ENCODE assay signal across 1 cellular context in the genomic region with DNA sequence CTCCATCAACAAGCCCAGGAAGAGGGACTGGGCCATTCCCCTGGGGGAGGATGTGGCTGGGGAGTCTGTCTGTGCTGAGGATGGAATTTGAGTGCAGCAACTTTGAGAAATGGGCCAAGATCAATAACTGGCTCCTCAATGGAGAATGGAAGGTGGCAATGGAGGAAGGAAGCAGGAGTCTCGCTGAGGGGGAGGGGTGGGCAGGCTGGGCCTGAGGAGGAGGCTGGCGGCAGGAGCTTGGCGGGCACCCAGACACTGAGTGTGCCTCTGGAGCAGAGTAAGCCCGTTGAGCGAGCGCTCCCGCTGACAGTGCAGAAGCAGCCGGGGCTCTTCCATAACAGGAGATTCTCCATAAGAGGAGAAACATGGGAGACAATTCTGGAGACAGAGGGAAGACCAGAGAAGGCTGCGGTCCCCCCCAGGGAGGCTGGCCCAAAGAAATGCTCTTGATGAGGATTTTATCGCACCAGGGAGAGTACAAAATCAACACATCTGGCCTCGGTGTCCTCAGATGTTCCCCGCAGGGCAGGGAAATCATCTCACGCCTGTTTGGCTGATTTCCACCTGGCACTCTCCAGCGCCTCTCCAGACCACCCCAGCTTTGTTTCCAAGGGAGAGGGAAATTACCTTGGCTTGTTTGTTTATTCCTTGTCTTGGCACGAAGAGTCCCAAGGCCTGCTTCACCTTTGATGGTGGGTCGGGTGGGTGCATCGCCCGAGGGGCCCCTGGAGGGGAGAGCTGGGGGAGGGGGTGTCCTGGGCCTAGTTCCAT.
A peak's percentile ranks its signal among the peaks of the same experiment; 100 is the strongest.
TF ChIP-seq lines count a peak whose summit lies in the region.

No MANE protein-coding gene starts in this region.

TF ChIP-seq in HEK293, 187 proteins besides CTCF, POLR2A, EP300 and RAD21 (continued from another document):
- TF ChIP-seq ZNF776 (tag by site-specific recombination; IDR thresholded peaks at IDR 0.05; ENCODE audit: borderline replicate concordance) (no peak), PRDM10 (tag by site-specific recombination; IDR thresholded peaks at IDR 0.05) (peak; percentile 96), ZNF521 (tag by site-specific recombination; IDR thresholded peaks at IDR 0.05) (no peak), ZBTB26 (tag by site-specific recombination; optimal IDR thresholded peaks at IDR 0.05) (peak; percentile 17), ZNF292 (tag by site-specific recombination; IDR thresholded peaks at IDR 0.05; ENCODE audit: borderline replicate concordance, low read depth) (no peak), OSR2 (tag by site-specific recombination; IDR thresholded peaks at IDR 0.05) (peak; percentile 79), ZNF670 (tag by site-specific recombination; IDR thresholded peaks at IDR 0.05; ENCODE audit: low read depth) (no peak), YY2 (tag by site-specific recombination; IDR thresholded peaks at IDR 0.05) (peak; percentile 75), ZNF23 (tag by site-specific recombination; IDR thresholded peaks at IDR 0.05; ENCODE audit: borderline replicate concordance) (no peak; the same call in 1 of the 2 replicates), ZNF692 (tag by site-specific recombination; IDR thresholded peaks at IDR 0.05) (peak; percentile 24; the same call in 1 of the 2 replicates), EGR2 (tag by site-specific recombination; IDR thresholded peaks at IDR 0.05; ENCODE audit: low read depth) (peak; percentile 19; the same call in 1 of the 2 replicates), ZNF132 (tag by site-specific recombination; IDR thresholded peaks at IDR 0.05; ENCODE audit: borderline replicate concordance) (no peak), WT1 (tag by site-specific recombination; IDR thresholded peaks at IDR 0.05) (no peak), KLF10 (tag by site-specific recombination; IDR thresholded peaks at IDR 0.05) (no peak), ZNF837 (tag by site-specific recombination; IDR thresholded peaks at IDR 0.05) (no peak), ZNF404 (tag by site-specific recombination; IDR thresholded peaks at IDR 0.05) (no peak), ZNF830 (tag by site-specific recombination; IDR thresholded peaks at IDR 0.05; ENCODE audit: low read depth) (no peak), ZBTB8A (tag by site-specific recombination; IDR thresholded peaks at IDR 0.05) (peak; percentile 80), ZSCAN16 (tag by site-specific recombination; IDR thresholded peaks at IDR 0.05) (no peak), GLI4 (tag by site-specific recombination; IDR thresholded peaks at IDR 0.05) (no peak), GLIS1 (tag by site-specific recombination; IDR thresholded peaks at IDR 0.05) (peak; percentile 98), FEZF1 (tag by site-specific recombination; IDR thresholded peaks at IDR 0.05) (peak; percentile 32; the same call in 1 of the 2 replicates), IKZF3 (tag by site-specific recombination; IDR thresholded peaks at IDR 0.05) (peak; percentile 39; the same call in 1 of the 2 replicates), SP2 (tag by site-specific recombination; IDR thresholded peaks at IDR 0.05) (no peak), ZNF324 (tag by site-specific recombination; IDR thresholded peaks at IDR 0.05) (no peak), ZNF529 (tag by site-specific recombination; IDR thresholded peaks at IDR 0.05; ENCODE audit: insufficient replicate concordance) (no peak), SCRT2 (tag by site-specific recombination; IDR thresholded peaks at IDR 0.05) (no peak), ZNF366 (tag by site-specific recombination; conservative IDR thresholded peaks at IDR 0.05) (no peak), ZNF560 (tag by site-specific recombination; IDR thresholded peaks at IDR 0.05; ENCODE audit: borderline replicate concordance) (no peak), ZNF184 (tag by site-specific recombination; IDR thresholded peaks at IDR 0.05) (no peak), ZIC2 (tag by site-specific recombination; IDR thresholded peaks at IDR 0.05) (peak; percentile 90), ZEB2 (tag by site-specific recombination; IDR thresholded peaks at IDR 0.05) (peak; percentile 25), ZNF24 (tag by site-specific recombination; IDR thresholded peaks at IDR 0.05) (no peak), HOXA7 (CRISPR knock-in tag; IDR thresholded peaks at IDR 0.05; ENCODE audit: borderline replicate concordance) (no peak), ZFHX2 (tag by site-specific recombination; conservative IDR thresholded peaks at IDR 0.05) (peak; percentile 24; the same call in 1 of the 2 replicates), YY1 (tag by site-specific recombination; IDR thresholded peaks at IDR 0.05) (no peak), OVOL3 (tag by site-specific recombination; IDR thresholded peaks at IDR 0.05) (no peak)
- TF ChIP-seq, protein P1, sequence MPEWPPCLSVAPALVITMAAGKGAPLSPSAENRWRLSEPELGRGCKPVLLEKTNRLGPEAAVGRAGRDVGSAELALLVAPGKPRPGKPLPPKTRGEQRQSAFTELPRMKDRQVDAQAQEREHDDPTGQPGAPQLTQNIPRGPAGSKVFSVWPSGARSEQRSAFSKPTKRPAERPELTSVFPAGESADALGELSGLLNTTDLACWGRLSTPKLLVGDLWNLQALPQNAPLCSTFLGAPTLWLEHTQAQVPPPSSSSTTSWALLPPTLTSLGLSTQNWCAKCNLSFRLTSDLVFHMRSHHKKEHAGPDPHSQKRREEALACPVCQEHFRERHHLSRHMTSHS (tag by site-specific recombination; IDR thresholded peaks at IDR 0.05) = no peak
- TF ChIP-seq, protein P2, sequence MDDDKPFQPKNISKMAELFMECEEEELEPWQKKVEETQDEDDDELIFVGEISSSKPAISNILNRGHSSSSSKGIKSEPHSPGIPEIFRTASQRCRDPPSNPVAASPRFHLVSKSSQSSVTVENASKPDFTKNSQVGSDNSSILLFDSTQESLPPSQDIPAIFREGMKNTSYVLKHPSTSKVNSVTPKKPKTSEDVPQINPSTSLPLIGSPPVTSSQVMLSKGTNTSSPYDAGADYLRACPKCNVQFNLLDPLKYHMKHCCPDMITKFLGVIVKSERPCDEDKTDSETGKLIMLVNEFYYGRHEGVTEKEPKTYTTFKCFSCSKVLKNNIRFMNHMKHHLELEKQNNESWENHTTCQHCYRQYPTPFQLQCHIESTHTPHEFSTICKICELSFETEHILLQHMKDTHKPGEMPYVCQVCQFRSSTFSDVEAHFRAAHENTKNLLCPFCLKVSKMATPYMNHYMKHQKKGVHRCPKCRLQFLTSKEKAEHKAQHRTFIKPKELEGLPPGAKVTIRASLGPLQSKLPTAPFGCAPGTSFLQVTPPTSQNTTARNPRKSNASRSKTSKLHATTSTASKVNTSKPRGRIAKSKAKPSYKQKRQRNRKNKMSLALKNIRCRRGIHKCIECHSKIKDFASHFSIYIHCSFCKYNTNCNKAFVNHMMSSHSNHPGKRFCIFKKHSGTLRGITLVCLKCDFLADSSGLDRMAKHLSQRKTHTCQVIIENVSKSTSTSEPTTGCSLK (tag by site-specific recombination; IDR thresholded peaks at IDR 0.05) = no peak
- TF ChIP-seq, protein P3, sequence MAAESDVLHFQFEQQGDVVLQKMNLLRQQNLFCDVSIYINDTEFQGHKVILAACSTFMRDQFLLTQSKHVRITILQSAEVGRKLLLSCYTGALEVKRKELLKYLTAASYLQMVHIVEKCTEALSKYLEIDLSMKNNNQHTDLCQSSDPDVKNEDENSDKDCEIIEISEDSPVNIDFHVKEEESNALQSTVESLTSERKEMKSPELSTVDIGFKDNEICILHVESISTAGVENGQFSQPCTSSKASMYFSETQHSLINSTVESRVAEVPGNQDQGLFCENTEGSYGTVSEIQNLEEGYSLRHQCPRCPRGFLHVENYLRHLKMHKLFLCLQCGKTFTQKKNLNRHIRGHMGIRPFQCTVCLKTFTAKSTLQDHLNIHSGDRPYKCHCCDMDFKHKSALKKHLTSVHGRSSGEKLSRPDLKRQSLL (tag by site-specific recombination; IDR thresholded peaks at IDR 0.05) = peak; percentile 47; the same call in 1 of the 2 replicates
- TF ChIP-seq, protein P4, sequence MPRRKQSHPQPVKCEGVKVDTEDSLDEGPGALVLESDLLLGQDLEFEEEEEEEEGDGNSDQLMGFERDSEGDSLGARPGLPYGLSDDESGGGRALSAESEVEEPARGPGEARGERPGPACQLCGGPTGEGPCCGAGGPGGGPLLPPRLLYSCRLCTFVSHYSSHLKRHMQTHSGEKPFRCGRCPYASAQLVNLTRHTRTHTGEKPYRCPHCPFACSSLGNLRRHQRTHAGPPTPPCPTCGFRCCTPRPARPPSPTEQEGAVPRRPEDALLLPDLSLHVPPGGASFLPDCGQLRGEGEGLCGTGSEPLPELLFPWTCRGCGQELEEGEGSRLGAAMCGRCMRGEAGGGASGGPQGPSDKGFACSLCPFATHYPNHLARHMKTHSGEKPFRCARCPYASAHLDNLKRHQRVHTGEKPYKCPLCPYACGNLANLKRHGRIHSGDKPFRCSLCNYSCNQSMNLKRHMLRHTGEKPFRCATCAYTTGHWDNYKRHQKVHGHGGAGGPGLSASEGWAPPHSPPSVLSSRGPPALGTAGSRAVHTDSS (tag by site-specific recombination; IDR thresholded peaks at IDR 0.05) = no peak
- TF ChIP-seq, protein P5, sequence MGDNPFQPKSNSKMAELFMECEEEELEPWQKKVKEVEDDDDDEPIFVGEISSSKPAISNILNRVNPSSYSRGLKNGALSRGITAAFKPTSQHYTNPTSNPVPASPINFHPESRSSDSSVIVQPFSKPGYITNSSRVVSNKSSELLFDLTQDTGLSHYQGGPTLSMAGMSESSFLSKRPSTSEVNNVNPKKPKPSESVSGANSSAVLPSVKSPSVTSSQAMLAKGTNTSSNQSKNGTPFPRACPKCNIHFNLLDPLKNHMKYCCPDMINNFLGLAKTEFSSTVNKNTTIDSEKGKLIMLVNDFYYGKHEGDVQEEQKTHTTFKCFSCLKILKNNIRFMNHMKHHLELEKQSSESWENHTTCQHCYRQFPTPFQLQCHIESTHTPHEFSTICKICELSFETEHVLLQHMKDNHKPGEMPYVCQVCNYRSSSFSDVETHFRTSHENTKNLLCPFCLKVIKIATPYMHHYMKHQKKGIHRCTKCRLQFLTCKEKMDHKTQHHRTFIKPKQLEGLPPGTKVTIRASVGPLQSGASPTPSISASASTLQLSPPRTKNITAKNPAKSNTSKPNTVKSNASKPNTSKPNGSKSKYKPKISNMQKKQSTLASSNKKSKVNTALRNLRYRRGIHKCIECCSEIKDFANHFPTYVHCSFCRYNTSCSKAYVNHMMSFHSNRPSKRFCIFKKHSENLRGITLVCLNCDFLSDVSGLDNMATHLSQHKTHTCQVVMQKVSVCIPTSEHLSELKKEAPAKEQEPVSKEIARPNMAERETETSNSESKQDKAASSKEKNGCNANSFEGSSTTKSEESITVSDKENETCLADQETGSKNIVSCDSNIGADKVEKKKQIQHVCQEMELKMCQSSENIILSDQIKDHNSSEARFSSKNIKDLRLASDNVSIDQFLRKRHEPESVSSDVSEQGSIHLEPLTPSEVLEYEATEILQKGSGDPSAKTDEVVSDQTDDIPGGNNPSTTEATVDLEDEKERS (tag by site-specific recombination; IDR thresholded peaks at IDR 0.05) = no peak
